ENCODE assay signal across 3 cellular contexts in genomic region chr2:20711612-20712011, GRCh38. TPM values are rescaled to one million over a fixed set of nuclear protein-coding genes. Genes with fewer than 3 reads are reported as not detected.
"Had no signal": no experiment of that assay in that cellular context is flagged by ENCODE, and none has a peak within 500 bp of the region (broad histone marks: within the 10 kb centered on the region; RNA-seq: fewer than 3 reads in every experiment).

No MANE protein-coding gene starts in this region.

RNA-seq across cellular contexts. Expression of gene GDF7, which starts 44.7 kb away (rescaled TPM):
- total RNA-seq: epithelial cell of proximal tubule, foreskin keratinocyte had no signal
- polyA plus RNA-seq: fibroblast of lung, foreskin keratinocyte had no signal
